Comparison of ENCODE assay signal across 8 cellular contexts in the genomic region with DNA sequence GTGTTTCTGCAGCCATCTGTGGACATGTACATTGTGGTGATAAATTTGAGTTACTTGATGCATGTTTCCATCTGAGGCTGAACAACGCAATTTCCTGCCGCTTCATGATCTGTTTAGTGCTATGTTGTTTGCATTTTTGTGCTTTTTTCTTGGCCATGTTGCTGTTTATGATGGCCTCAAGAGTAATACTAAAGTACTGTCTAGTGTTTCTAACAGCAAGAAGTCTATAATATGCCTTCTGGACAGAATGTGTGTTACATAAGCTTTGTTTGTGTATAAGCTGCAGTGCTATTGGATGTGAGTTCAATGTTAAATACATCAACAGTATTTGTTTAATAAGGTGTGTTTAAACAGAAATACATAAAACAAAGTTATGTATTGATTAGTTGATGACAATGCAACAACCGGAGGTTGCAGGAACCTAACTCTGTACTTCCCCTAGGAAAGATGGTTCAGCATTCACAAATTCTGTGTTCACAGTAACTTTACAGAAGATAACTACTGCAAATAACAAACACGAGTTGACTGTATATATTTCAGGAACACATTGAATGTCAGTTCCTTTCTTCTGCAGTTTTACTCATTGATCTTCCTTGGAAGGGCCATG.
"Had no signal": no experiment of that assay in that cellular context is flagged by ENCODE, and none has a peak within 500 bp of the region (broad histone marks: within the 10 kb centered on the region; RNA-seq: fewer than 3 reads in every experiment).

No MANE protein-coding gene starts in this region.

- H3K4me3 Mint-ChIP-seq: GM23338, H9, IgD-negative memory B cell had no signal

- H3K27ac Mint-ChIP-seq: GM23338, H9, IgD-negative memory B cell had no signal

- H3K27ac ChIP-seq: HL-60 had no signal

- FAIRE-seq: H1, H54 had no signal

- H3K4me2 ChIP-seq: GM23338 had no signal

- H3K4me3 ChIP-seq: GM23338 had no signal

- DNase-seq: HCEC 1CT, KBM-7 had no signal

- H3K4me1 Mint-ChIP-seq: IgD-negative memory B cell had no signal

- H3K9me3 Mint-ChIP-seq: GM23338, H9 had no signal

- H2AFZ ChIP-seq: GM23338 had no signal
